16 cellular contexts compared by ENCODE assay signal in genomic region chr12:131108171-131108955, GRCh38.
DNase-seq lines count a peak whose midpoint lies in the region; ATAC-seq and TF ChIP-seq lines count a peak whose summit lies in the region.
"Had no signal": no experiment of that assay in that cellular context is flagged by ENCODE, and none has a peak within 500 bp of the region (broad histone marks: within the 10 kb centered on the region; RNA-seq: fewer than 3 reads in every experiment).

No MANE protein-coding gene starts in this region.

- TF ChIP-seq CTCF in left ventricle myocardium inferior (IDR thresholded peaks at IDR 0.05; ENCODE audit: borderline replicate concordance): no peak
- TF ChIP-seq CTCF in upper lobe of right lung (IDR thresholded peaks at IDR 0.05): no peak
- no peak for TF ChIP-seq CTCF in osteocyte (IDR thresholded peaks at IDR 0.05)

- 94% methylated on average over 11 of the region's 11 CpGs for WGBS in right cardiac atrium
- 82% methylated on average over 11 of the region's 11 CpGs for WGBS in mesenchymal stem cell

- no peak overlapping the region for H3K4me3 Mint-ChIP-seq in osteocyte (ENCODE audit: unreplicated experiment)
- H3K4me3 Mint-ChIP-seq: H9 had no signal

- no peak overlapping the region for H3K14ac ChIP-seq in mesenchymal stem cell (ENCODE audit: low read length in 2 of 2)

- no peak overlapping the region for H2BK120ac ChIP-seq in mesenchymal stem cell (ENCODE audit: low read depth, low read length)

- H3K4me2 ChIP-seq in mesenchymal stem cell (ENCODE audit: low read length, poor library complexity, severe bottlenecking): no peak overlapping the region
- H3K4me2 ChIP-seq: KMS-11, SK-N-SH had no signal

- H3K4me3 ChIP-seq in right cardiac atrium (ENCODE audit: low read length) (no peak overlapping the region), left ventricle myocardium inferior (no peak overlapping the region), mesenchymal stem cell (ENCODE audit: insufficient read depth in 1 of 2, low read depth in 1 of 2, low read length in 2 of 2) (no peak overlapping the region), upper lobe of right lung (no peak overlapping the region)

- H3K4me1 Mint-ChIP-seq in osteocyte (ENCODE audit: unreplicated experiment): peaks cover 11% of the 10 kb centered on the region

- H2AFZ ChIP-seq in mesenchymal stem cell (ENCODE audit: low read depth, low read length): no peak overlapping the region

- H3K9me3 ChIP-seq in right cardiac atrium (ENCODE audit: control insufficient read depth, low read length) (no peaks in the 10 kb centered on the region), left ventricle myocardium inferior (replicated peaks) (no peaks in the 10 kb centered on the region), mesenchymal stem cell (ENCODE audit: control insufficient read depth, low read length) (no peaks in the 10 kb centered on the region), upper lobe of right lung (no peaks in the 10 kb centered on the region)
- H3K9me3 ChIP-seq: SK-N-SH had no signal

- H3K27me3 ChIP-seq in right cardiac atrium (ENCODE audit: control insufficient read depth, insufficient read depth): no peaks in the 10 kb centered on the region
- H3K27me3 ChIP-seq in left ventricle myocardium inferior (ENCODE audit: low read depth): no peaks in the 10 kb centered on the region
- peaks cover 4 to 13% of the 10 kb centered on the region in 2 experiments for H3K27me3 ChIP-seq in mesenchymal stem cell (ENCODE audit: control insufficient read depth in 1 of 2, insufficient read depth in 1 of 2, low read length in 2 of 2)
- no peaks in the 10 kb centered on the region for H3K27me3 ChIP-seq in upper lobe of right lung

- peaks cover 3% of the 10 kb centered on the region for H3K27me3 Mint-ChIP-seq in osteocyte (ENCODE audit: unreplicated experiment)

- peak overlapping the region; percentile 22 for H4K91ac ChIP-seq in mesenchymal stem cell (ENCODE audit: low read length)

- no peak overlapping the region for H2BK12ac ChIP-seq in mesenchymal stem cell (ENCODE audit: low read length in 2 of 2)

- H3K23ac ChIP-seq in mesenchymal stem cell (ENCODE audit: low read length in 2 of 2): no peak overlapping the region

- no peak overlapping the region for H3K4ac ChIP-seq in mesenchymal stem cell (ENCODE audit: low read depth in 1 of 2, low read length in 2 of 2)

- H3K4me1 ChIP-seq in right cardiac atrium (ENCODE audit: control insufficient read depth, insufficient read depth, low read length) (no peaks in the 10 kb centered on the region), left ventricle myocardium inferior (peaks cover 19% of the 10 kb centered on the region), mesenchymal stem cell (ENCODE audit: control insufficient read depth, insufficient read depth, low read depth, low read length) (peaks cover 4% of the 10 kb centered on the region), upper lobe of right lung (peaks cover 8% of the 10 kb centered on the region)

- H3K9ac ChIP-seq in mesenchymal stem cell (ENCODE audit: low read length): no peak overlapping the region
- H3K9ac ChIP-seq: KMS-11, SK-N-SH had no signal

- no peak overlapping the region for H2BK15ac ChIP-seq in mesenchymal stem cell (ENCODE audit: low read depth, poor library complexity, severe bottlenecking)

- no peaks in the 10 kb centered on the region for H3K36me3 Mint-ChIP-seq in osteocyte (ENCODE audit: unreplicated experiment)

- peak; percentile 4 to 27 (median 18) for DNase-seq in right cardiac atrium
- no peak for DNase-seq in left ventricle myocardium inferior
- peak; percentile 27 for DNase-seq in SK-MEL-5 (ENCODE audit: low read depth, low spot score)
- DNase-seq in mesenchymal stem cell: no peak
- DNase-seq in upper lobe of right lung: peak; percentile 32
- DNase-seq in osteocyte (ENCODE audit: extremely low spot score, unreplicated experiment): no peak
- no peak for DNase-seq in stimulated activated CD4-positive, alpha-beta T cell treated with anti-CD3 and anti-CD28 coated beads, Interleukin-4, amount 100 ng/mL, for 4 hours
- no peak for DNase-seq in NCI-H187 treated with DMSO at 0.1 percent for 48 hours (lab: John Stamatoyannopoulos, UW)
- DNase-seq: H9, NCI-H1092 treated with DMSO at 0.1 percent for 48 hours, NCI-H2107, NCI-H226, NCI-H524 treated with DMSO at 0.1 percent for 48 hours, SK-N-SH had no signal

- no peak for ATAC-seq in right cardiac atrium
- no peak for ATAC-seq in upper lobe of right lung

- H3K27ac Mint-ChIP-seq in osteocyte (ENCODE audit: unreplicated experiment): no peak overlapping the region
- H3K27ac Mint-ChIP-seq: H9 had no signal

- H3K79me1 ChIP-seq in mesenchymal stem cell (replicated peaks; ENCODE audit: low read length, poor library complexity, severe bottlenecking): no peaks in the 10 kb centered on the region

- H3K9me3 Mint-ChIP-seq in osteocyte (ENCODE audit: unreplicated experiment): peaks cover 4% of the 10 kb centered on the region
- H3K9me3 Mint-ChIP-seq: H9 had no signal

- H3K18ac ChIP-seq in mesenchymal stem cell (ENCODE audit: low read depth in 1 of 2, low read length in 2 of 2): no peak overlapping the region

- H3K27ac ChIP-seq in right cardiac atrium (ENCODE audit: low read length) (no peak overlapping the region), left ventricle myocardium inferior (replicated peaks) (no peak overlapping the region), mesenchymal stem cell (ENCODE audit: low read length, poor library complexity, severe bottlenecking) (no peak overlapping the region), upper lobe of right lung (no peak overlapping the region)
- H3K27ac ChIP-seq: C4-2B, KMS-11 had no signal

- H3K36me3 ChIP-seq in left ventricle myocardium inferior (peaks cover 22% of the 10 kb centered on the region), mesenchymal stem cell (ENCODE audit: control insufficient read depth in 1 of 2, insufficient read depth in 2 of 2, low read depth in 1 of 2, low read length in 2 of 2) (no peaks in the 10 kb centered on the region), upper lobe of right lung (peaks cover 2% of the 10 kb centered on the region)

- no peak overlapping the region for H2BK5ac ChIP-seq in mesenchymal stem cell (ENCODE audit: low read depth, low read length, poor library complexity, severe bottlenecking)

- no peak overlapping the region for H4K8ac ChIP-seq in mesenchymal stem cell (ENCODE audit: low read length)

- intact Hi-C loops in right cardiac atrium (cut with DNase I) (loop anchor here in 1 of 4 donors (10.0 kb wide), 2 partner anchors 346 to 896 kb away; no protein-coding TSS in a partner anchor), left ventricle myocardium inferior (cut with micrococcal nuclease) (no loop called here), upper lobe of right lung (cut with DNase I) (no loop called here)

- H2AK5ac ChIP-seq in mesenchymal stem cell (ENCODE audit: low read length, severe bottlenecking): no peak overlapping the region

- in situ Hi-C loops in SK-MEL-5 (cut with HindIII; ENCODE audit: low pct_unique_long_range_greater_than_20kb, low sequenced_read_pairs): no loop called here

Comparison
In these comparisons a context has a peak if more than half of its experiments do, and no peak if none do; other contexts are left out.
1. DNase-seq: peak in right cardiac atrium (3 of 3), SK-MEL-5 (single experiment) and upper lobe of right lung (single experiment); none in left ventricle myocardium inferior (single experiment), mesenchymal stem cell (single experiment), osteocyte (single experiment), stimulated activated CD4-positive, alpha-beta T cell treated with anti-CD3 and anti-CD28 coated beads, Interleukin-4, amount 100 ng/mL, for 4 hours (0 of 2) and NCI-H187 treated with DMSO at 0.1 percent for 48 hours (single experiment).